Comparison of ENCODE assay signal across 15 cellular contexts in genomic region chr22:19961868-19962245, GRCh38. TPM values are rescaled to one million over a fixed set of nuclear protein-coding genes. Genes with fewer than 3 reads are reported as not detected.
DNase-seq lines count a peak whose midpoint lies in the region; ATAC-seq, FAIRE-seq and TF ChIP-seq lines count a peak whose summit lies in the region.
"Had no signal": no experiment of that assay in that cellular context is flagged by ENCODE, and none has a peak within 500 bp of the region (broad histone marks: within the 10 kb centered on the region; RNA-seq: fewer than 3 reads in every experiment).

No MANE protein-coding gene starts in this region.

- H3K4me3 ChIP-seq in BE2C (ENCODE audit: low read depth, low read length) (no peak overlapping the region), astrocyte (ENCODE audit: insufficient read depth, low read depth, low read length) (no peak overlapping the region), neuronal stem cell (ENCODE audit: low read length in 2 of 2) (no peak overlapping the region)
- H3K4me3 ChIP-seq: cardiac muscle cell, psoas muscle had no signal

- peak overlapping the region; percentile 100 for H3K23ac ChIP-seq in neuronal stem cell (ENCODE audit: low read depth, low read length, poor library complexity)

- no peak overlapping the region for H3K27ac ChIP-seq in astrocyte (ENCODE audit: low read depth, low read length)
- H3K27ac ChIP-seq in neuronal stem cell (replicated peaks; ENCODE audit: low read length), result no peak overlapping the region
- H3K27ac ChIP-seq: cardiac muscle cell, KMS-11, psoas muscle had no signal

- no peaks in the 10 kb centered on the region for H3K9me3 Mint-ChIP-seq in astrocyte (ENCODE audit: unreplicated experiment)
- H3K9me3 Mint-ChIP-seq: activated naive CD8-positive, alpha-beta T cell treated with anti-CD3 and anti-CD28 coated beads, Interleukin-2, amount 10 ng/mL, durations not matched to agents 7 days and 5 days; CD8-positive, alpha-beta T cell had no signal

- H4K20me1 ChIP-seq in astrocyte (ENCODE audit: insufficient read depth, low read length), result peaks cover 63% of the 10 kb centered on the region

- peaks cover 15% of the 10 kb centered on the region for H3K4me1 Mint-ChIP-seq in astrocyte (ENCODE audit: low read depth, unreplicated experiment)

- H4K91ac ChIP-seq in neuronal stem cell (ENCODE audit: low read depth, low read length, poor library complexity), result no peak overlapping the region

- no peak overlapping the region for H3K4me2 ChIP-seq in astrocyte (ENCODE audit: low read length)
- no peak overlapping the region for H3K4me2 ChIP-seq in neuronal stem cell (ENCODE audit: insufficient read depth, low read length, poor library complexity, severe bottlenecking)
- H3K4me2 ChIP-seq: KMS-11 had no signal

- H3K79me2 ChIP-seq in astrocyte (ENCODE audit: insufficient read depth, low read length), result no peaks in the 10 kb centered on the region

- H3K14ac ChIP-seq in neuronal stem cell (ENCODE audit: low read length), result peak overlapping the region; percentile 63

- H3K18ac ChIP-seq in neuronal stem cell (ENCODE audit: low read length), result peak overlapping the region; percentile 87

- H3K4me3 Mint-ChIP-seq in astrocyte (ENCODE audit: unreplicated experiment), result no peak overlapping the region
- H3K4me3 Mint-ChIP-seq: activated naive CD8-positive, alpha-beta T cell treated with anti-CD3 and anti-CD28 coated beads, Interleukin-2, amount 10 ng/mL, durations not matched to agents 7 days and 5 days; CD8-positive, alpha-beta T cell had no signal

- peaks cover 3% of the 10 kb centered on the region for H3K79me1 ChIP-seq in neuronal stem cell (ENCODE audit: low read depth, low read length)

- no peaks in the 10 kb centered on the region for H3K27me3 ChIP-seq in BE2C
- H3K27me3 ChIP-seq in astrocyte (ENCODE audit: insufficient read depth, low read length), result no peaks in the 10 kb centered on the region
- no peaks in the 10 kb centered on the region for H3K27me3 ChIP-seq in neuronal stem cell (ENCODE audit: control insufficient read depth in 3 of 3, insufficient read depth in 3 of 3, low read depth in 1 of 3, low read length in 3 of 3)
- H3K27me3 ChIP-seq: cardiac muscle cell had no signal

- no peaks in the 10 kb centered on the region for H3K9me3 ChIP-seq in BE2C
- H3K9me3 ChIP-seq in astrocyte (ENCODE audit: insufficient read depth, low read depth, low read length), result no peaks in the 10 kb centered on the region
- H3K9me3 ChIP-seq in neuronal stem cell (replicated peaks in 1 of 2; ENCODE audit: control insufficient read depth in 2 of 2, insufficient read depth in 1 of 2, low read depth in 1 of 2, low read length in 2 of 2), result peaks cover 0 to 2% of the 10 kb centered on the region in 2 donors
- H3K9me3 ChIP-seq: psoas muscle had no signal

- H2BK5ac ChIP-seq in neuronal stem cell (ENCODE audit: low read length), result peak overlapping the region; percentile 93

- WGBS in neuronal stem cell (ENCODE audit: extremely low coverage in 2 of 2, insufficient read length in 2 of 2, insufficient replicate concordance in 1 of 2), 2 donors, result no CpG with 5 or more reads among the region's 8 CpGs

- no peak for TF ChIP-seq CTCF in BE2C (IDR thresholded peaks at IDR 0.05; ENCODE audit: low read depth, low read length)
- no peak for TF ChIP-seq CTCF in astrocyte (IDR thresholded peaks at IDR 0.05; ENCODE audit: insufficient read depth, low read depth, low read length)

- no peaks in the 10 kb centered on the region for H3K27me3 Mint-ChIP-seq in astrocyte (ENCODE audit: low read depth, unreplicated experiment)
- H3K27me3 Mint-ChIP-seq: activated naive CD8-positive, alpha-beta T cell treated with anti-CD3 and anti-CD28 coated beads, Interleukin-2, amount 10 ng/mL, durations not matched to agents 7 days and 5 days had no signal

- peak overlapping the region; percentile 98 for H2AK5ac ChIP-seq in neuronal stem cell (ENCODE audit: low read depth, low read length)

- peak overlapping the region; percentile 47 for H3K27ac Mint-ChIP-seq in astrocyte (ENCODE audit: unreplicated experiment)
- H3K27ac Mint-ChIP-seq: CD8-positive, alpha-beta T cell had no signal

- H4K8ac ChIP-seq in neuronal stem cell (ENCODE audit: low read depth, low read length), result no peak overlapping the region

- no peak overlapping the region for H3K9ac ChIP-seq in astrocyte (ENCODE audit: low read length)
- H3K9ac ChIP-seq in neuronal stem cell (ENCODE audit: low read depth, low read length, poor library complexity), result peak overlapping the region; percentile 44
- H3K9ac ChIP-seq: KMS-11 had no signal

- H3K4me1 ChIP-seq in BE2C (peaks cover 21% of the 10 kb centered on the region), astrocyte (ENCODE audit: insufficient read depth, low read length) (peaks cover 27% of the 10 kb centered on the region), neuronal stem cell (ENCODE audit: control insufficient read depth in 2 of 2, insufficient read depth in 1 of 2, low read depth in 1 of 2, low read length in 2 of 2) (peaks cover 20 to 31% of the 10 kb centered on the region in 2 donors)

- no peak for FAIRE-seq in astrocyte (lab: Jason Lieb, UNC)
- FAIRE-seq: keratinocyte had no signal

- no peak overlapping the region for H2AFZ ChIP-seq in astrocyte (ENCODE audit: low read depth, low read length)
- no peak overlapping the region for H2AFZ ChIP-seq in neuronal stem cell (ENCODE audit: low read length)

- DNase-seq in BE2C (peak; percentile 21), astrocyte (ENCODE audit: low read depth) (no peak), neuronal stem cell (ENCODE audit: low spot score) (no peak), NCI-H2196 treated with DMSO at 0.1 percent for 48 hours (lab: John Stamatoyannopoulos, UW; ENCODE audit: unreplicated experiment) (no peak), DMS79 (lab: John Stamatoyannopoulos, UW) (no peak)
- DNase-seq: NCI-H2081 treated with DMSO at 0.1 percent for 48 hours, NCI-H524 treated with DMSO at 0.1 percent for 48 hours, SIG-M5 had no signal

- H3K4ac ChIP-seq in neuronal stem cell (ENCODE audit: low read length), result peak overlapping the region; percentile 92

- no peak for ATAC-seq in GM21367 (IDR thresholded peaks at IDR 0.05; ENCODE audit: unreplicated experiment)

- peak overlapping the region; percentile 85 for H2BK120ac ChIP-seq in neuronal stem cell (ENCODE audit: low read depth, low read length)

- H2BK12ac ChIP-seq in neuronal stem cell (ENCODE audit: low read length), result no peak overlapping the region

- H3K36me3 ChIP-seq in BE2C (peaks cover 15% of the 10 kb centered on the region), astrocyte (ENCODE audit: insufficient read depth, low read length) (no peaks in the 10 kb centered on the region), neuronal stem cell (replicated peaks in 1 of 2; ENCODE audit: control insufficient read depth in 2 of 2, insufficient read depth in 2 of 2, low read length in 2 of 2) (peaks cover 0 to 2% of the 10 kb centered on the region in 2 donors)
- H3K36me3 ChIP-seq: cardiac muscle cell had no signal

- H2BK15ac ChIP-seq in neuronal stem cell (ENCODE audit: low read length), result peak overlapping the region; percentile 98

- peaks cover 2% of the 10 kb centered on the region for H3K36me3 Mint-ChIP-seq in astrocyte (ENCODE audit: low read depth, unreplicated experiment)

RNA-seq across cellular contexts. Expression of gene TXNRD2, which starts 20.2 kb away (rescaled TPM):
- 46.2 TPM for polyA plus RNA-seq in BE2C (2012; ENCODE audit: insufficient read depth, insufficient read length, low read depth)
- total RNA-seq in astrocyte, result 19.8 and 25.7 TPM in 2 replicates
- polyA plus RNA-seq in neuronal stem cell (2013, experiment 1 of 2), result 16.7 TPM
- polyA plus RNA-seq in neuronal stem cell (2013, experiment 2 of 2), result 17.7 TPM

RNA-seq across cellular contexts. Expression of gene COMT, which starts 20.3 kb away (rescaled TPM):
- polyA plus RNA-seq in BE2C (2012; ENCODE audit: insufficient read depth, insufficient read length, low read depth), result 286 TPM
- total RNA-seq in astrocyte, result 116 and 120 TPM in 2 replicates
- polyA plus RNA-seq in neuronal stem cell (2013, experiment 1 of 2), result 7.3 TPM
- polyA plus RNA-seq in neuronal stem cell (2013, experiment 2 of 2), result 6.4 TPM

RNA-seq across cellular contexts. Expression of gene ARVCF, which starts 54.8 kb away (rescaled TPM):
- polyA plus RNA-seq in BE2C (2012; ENCODE audit: insufficient read depth, insufficient read length, low read depth), result 335 TPM
- total RNA-seq in astrocyte, result 11.0 and 17.9 TPM in 2 replicates
- 35.3 TPM for polyA plus RNA-seq in neuronal stem cell (2013, experiment 1 of 2)
- polyA plus RNA-seq in neuronal stem cell (2013, experiment 2 of 2), result 32.4 TPM

RNA-seq across cellular contexts. Expression of gene TANGO2, which starts 59.1 kb away (rescaled TPM):
- polyA plus RNA-seq in BE2C (2012; ENCODE audit: insufficient read depth, insufficient read length, low read depth), result 8.0 TPM
- total RNA-seq in astrocyte, result 28.0 TPM in 2 replicates
- polyA plus RNA-seq in neuronal stem cell (2013, experiment 1 of 2), result 4.9 TPM
- 4.2 TPM for polyA plus RNA-seq in neuronal stem cell (2013, experiment 2 of 2)
